In genomic region chr15:52208306-52208946, GRCh38 we compare ENCODE assay signal across 8 cellular contexts. TPM values are rescaled to one million over a fixed set of nuclear protein-coding genes. Genes with fewer than 3 reads are reported as not detected.
DNase-seq lines count a peak whose midpoint lies in the region; ATAC-seq and TF ChIP-seq lines count a peak whose summit lies in the region.

No MANE protein-coding gene starts in this region.

- no peaks in the 10 kb centered on the region for H3K36me3 ChIP-seq in NT2/D1 (ENCODE audit: insufficient read depth, insufficient read length, low read length)
- no peaks in the 10 kb centered on the region for H3K36me3 ChIP-seq in neutrophil
- H3K36me3 ChIP-seq in thyroid gland, result peaks cover 30 to 45% of the 10 kb centered on the region in 2 donors

- TF ChIP-seq POLR2A in thyroid gland (IDR thresholded peaks at IDR 0.05), result no peak

- TF ChIP-seq CTCF in AG10803 (conservative IDR thresholded peaks at IDR 0.05; ENCODE audit: low read length) (peak; percentile 79), neutrophil (IDR thresholded peaks at IDR 0.05) (peak; percentile 21), thyroid gland (IDR thresholded peaks at IDR 0.05) (peak; percentile 29 to 60 (median 38))

- ATAC-seq in GM18870 (IDR thresholded peaks at IDR 0.05; ENCODE audit: unreplicated experiment), result peak; percentile 65
- peak; percentile 96 for ATAC-seq in HG03280 (IDR thresholded peaks at IDR 0.05; ENCODE audit: unreplicated experiment)
- ATAC-seq in esophagus mucosa, result peak; percentile 85

- H3K9me3 ChIP-seq in NT2/D1 (ENCODE audit: insufficient read depth, low read length), result no peaks in the 10 kb centered on the region
- H3K9me3 ChIP-seq in neutrophil, result no peaks in the 10 kb centered on the region
- no peaks in the 10 kb centered on the region for H3K9me3 ChIP-seq in thyroid gland

- DNase-seq in AG10803 (ENCODE audit: low read depth) (peak; percentile 67), NT2/D1 (ENCODE audit: low read depth, low spot score) (peak; percentile 49), thyroid gland (peak; percentile 46 to 51)
- DNase-seq in activated CD8-positive, alpha-beta memory T cell treated with anti-CD3 and anti-CD28 coated beads, Interleukin-2, amount 50 U/mL, for 24 hours (ENCODE audit: extremely low read depth), result peak; percentile 26

- H3K9ac ChIP-seq in NT2/D1 (ENCODE audit: insufficient read length, low read depth), result no peak overlapping the region

- 52 to 68% methylated on average over 2 of the region's 2 CpGs for WGBS in thyroid gland, 2 donors

- intact Hi-C loops in thyroid gland (cut with DNase I), result no loop called here

- H3K4me1 ChIP-seq in NT2/D1 (ENCODE audit: insufficient read depth, insufficient read length) (no peaks in the 10 kb centered on the region), neutrophil (ENCODE audit: control insufficient read depth in 1 of 2, insufficient read depth in 1 of 2, low read depth in 1 of 2, low read length in 1 of 2) (no peaks in the 10 kb centered on the region), thyroid gland (no peaks in the 10 kb centered on the region)

- H3K27ac ChIP-seq in neutrophil (no peak overlapping the region), thyroid gland (peak overlapping the region in 2 of 3 donors; percentile 28 to 47)

- H3K4me3 ChIP-seq in AG10803 (ENCODE audit: low read length) (no peak overlapping the region), NT2/D1 (ENCODE audit: insufficient read length, low read depth) (no peak overlapping the region), neutrophil (ENCODE audit: low read depth in 1 of 2, low read length in 1 of 2) (no peak overlapping the region), thyroid gland (replicated peaks in 1 of 3) (no peak overlapping the region)

- H3K27me3 ChIP-seq in NT2/D1 (ENCODE audit: insufficient read depth, insufficient read length), result no peaks in the 10 kb centered on the region
- H3K27me3 ChIP-seq in neutrophil, result no peaks in the 10 kb centered on the region
- no peaks in the 10 kb centered on the region for H3K27me3 ChIP-seq in thyroid gland

RNA-seq across cellular contexts. Expression of gene GNB5, which starts 17.2 kb away (rescaled TPM):
- total RNA-seq in esophagus mucosa (11.8 TPM), thyroid gland (10 to 100 TPM; 49.6 to 62.1 (median 54.4) TPM)

Comparison
In these comparisons a context has a peak if more than half of its experiments do, and no peak if none do; other contexts are left out.
1. CTCF ChIP-seq: peak in every context shown above with its lines; median percentile 79 in AG10803; 38 in thyroid gland; 21 in neutrophil.